Comparison of ENCODE assay signal across 1 cellular context in genomic region chr20:50737352-50737751, GRCh38.
TF ChIP-seq lines count a peak whose summit lies in the region.

No MANE protein-coding gene starts in this region.

TF ChIP-seq in K562, 482 proteins besides CTCF, POLR2A, EP300 and RAD21 (continued from another document and continues in another):
- TF ChIP-seq ZBTB9 (CRISPR knock-in tag; IDR thresholded peaks at IDR 0.05) = no peak
- no peak for TF ChIP-seq HMG20A (CRISPR knock-in tag; conservative IDR thresholded peaks at IDR 0.05)
- TF ChIP-seq ERF (CRISPR knock-in tag; IDR thresholded peaks at IDR 0.05) = no peak
- no peak for TF ChIP-seq CEBPB (tag; IDR thresholded peaks at IDR 0.05)
- TF ChIP-seq ZNF197 (CRISPR knock-in tag; IDR thresholded peaks at IDR 0.05; ENCODE audit: low read depth) = no peak
- no peak for TF ChIP-seq ATF2 (CRISPR knock-in tag; IDR thresholded peaks at IDR 0.05)
- no peak for TF ChIP-seq RBM17 (IDR thresholded peaks at IDR 0.05; ENCODE audit: borderline replicate concordance, low read depth, low read length)
- no peak for TF ChIP-seq ZNF696 (CRISPR knock-in tag; conservative IDR thresholded peaks at IDR 0.05)
- peak; percentile 60; the same call in 1 of the 2 replicates for TF ChIP-seq ZEB2 (IDR thresholded peaks at IDR 0.05)
- no peak for TF ChIP-seq THAP7 (CRISPR knock-in tag; IDR thresholded peaks at IDR 0.05)
- no peak for TF ChIP-seq TEAD4 (IDR thresholded peaks at IDR 0.05; ENCODE audit: low read length)
- TF ChIP-seq TEAD4 (CRISPR knock-in tag; IDR thresholded peaks at IDR 0.05; ENCODE audit: borderline replicate concordance) = no peak
- TF ChIP-seq SMAD1 (IDR thresholded peaks at IDR 0.05; ENCODE audit: low read depth, low read length, partially characterized antibody) = no peak
- TF ChIP-seq NKRF (IDR thresholded peaks at IDR 0.05; ENCODE audit: borderline replicate concordance) = no peak
- TF ChIP-seq BRF1 (IDR thresholded peaks at IDR 0.05; ENCODE audit: borderline replicate concordance, extremely low read depth, insufficient read length) = no peak
- no peak for TF ChIP-seq ZNF766 (CRISPR knock-in tag; conservative IDR thresholded peaks at IDR 0.05)
- TF ChIP-seq ZNF408 (CRISPR knock-in tag; IDR thresholded peaks at IDR 0.05; ENCODE audit: low read depth) = no peak
- peak; percentile 86 for TF ChIP-seq C11orf30 (IDR thresholded peaks at IDR 0.05; ENCODE audit: low read depth)
- no peak for TF ChIP-seq ELK3 (CRISPR knock-in tag; IDR thresholded peaks at IDR 0.05)
- TF ChIP-seq GTF2A2 (tag; IDR thresholded peaks at IDR 0.05) = no peak
- no peak for TF ChIP-seq ZHX1 (conservative IDR thresholded peaks at IDR 0.05; ENCODE audit: low read length)
- no peak for TF ChIP-seq SMARCA5 (IDR thresholded peaks at IDR 0.05)
- no peak for TF ChIP-seq NR1H2 (CRISPR knock-in tag; IDR thresholded peaks at IDR 0.05)
- no peak for TF ChIP-seq PTBP1 (IDR thresholded peaks at IDR 0.05; ENCODE audit: low read depth, low read length)
- TF ChIP-seq TAL1 (IDR thresholded peaks at IDR 0.05) = no peak
- no peak for TF ChIP-seq BHLHE40 (IDR thresholded peaks at IDR 0.05; ENCODE audit: low read length)
- TF ChIP-seq GTF2F1 (IDR thresholded peaks at IDR 0.05; ENCODE audit: low read depth, low read length) = no peak
- TF ChIP-seq MEF2A (IDR thresholded peaks at IDR 0.05; ENCODE audit: control insufficient read depth, low read depth, low read length) = no peak
- no peak for TF ChIP-seq BRCA1 (IDR thresholded peaks at IDR 0.05)
- TF ChIP-seq BRCA1 (CRISPR knock-in tag; IDR thresholded peaks at IDR 0.05) = no peak
- TF ChIP-seq TAF9B (IDR thresholded peaks at IDR 0.05; ENCODE audit: partially characterized antibody) = no peak
- no peak for TF ChIP-seq HDGF (IDR thresholded peaks at IDR 0.05)
- no peak for TF ChIP-seq EWSR1 (IDR thresholded peaks at IDR 0.05; ENCODE audit: borderline replicate concordance, low read depth, partially characterized antibody)
- TF ChIP-seq CAMTA2 (CRISPR knock-in tag; conservative IDR thresholded peaks at IDR 0.05) = no peak
- peak in 1 of 2 experiments; percentile 56; a peak in 1 of 4 replicates for TF ChIP-seq UBTF (IDR thresholded peaks at IDR 0.05; ENCODE audit: borderline replicate concordance in 1 of 2, low read depth in 2 of 2, low read length in 2 of 2)
- TF ChIP-seq HMBOX1 (IDR thresholded peaks at IDR 0.05) = no peak
- TF ChIP-seq ZBTB11 (CRISPR knock-in tag; IDR thresholded peaks at IDR 0.05) = peak in 1 of 3 experiments; percentile 70; a peak in 2 of 6 replicates
- no peak for TF ChIP-seq ZNF134 (CRISPR knock-in tag; conservative IDR thresholded peaks at IDR 0.05)
- TF ChIP-seq ZNF23 (CRISPR knock-in tag; IDR thresholded peaks at IDR 0.05) = no peak
- TF ChIP-seq RBM34 (IDR thresholded peaks at IDR 0.05; ENCODE audit: borderline replicate concordance, insufficient read depth, low read length) = no peak
- TF ChIP-seq ZNF133 (CRISPR knock-in tag; IDR thresholded peaks at IDR 0.05) = no peak
- peak; percentile 40 for TF ChIP-seq MAFG (tag; conservative IDR thresholded peaks at IDR 0.05)
- no peak for TF ChIP-seq HOXB6 (CRISPR knock-in tag; IDR thresholded peaks at IDR 0.05; ENCODE audit: borderline replicate concordance)
- no peak for TF ChIP-seq ATF1 (CRISPR knock-in tag; IDR thresholded peaks at IDR 0.05)
- TF ChIP-seq ATF1 (tag; IDR thresholded peaks at IDR 0.05) = 0 out of 2 replicates have a peak, but pooled peaks have one; percentile 3
- TF ChIP-seq RNF219 (CRISPR knock-in tag; IDR thresholded peaks at IDR 0.05) = no peak
